In genomic region chr15:27492021-27492621, GRCh38 we compare ENCODE assay signal across 17 cellular contexts.
DNase-seq lines count a peak whose midpoint lies in the region; ATAC-seq and TF ChIP-seq lines count a peak whose summit lies in the region.
"Had no signal": no experiment of that assay in that cellular context is flagged by ENCODE, and none has a peak within 500 bp of the region (broad histone marks: within the 10 kb centered on the region; RNA-seq: fewer than 3 reads in every experiment).

No MANE protein-coding gene starts in this region.

- H3K4me3 ChIP-seq in right lobe of liver (no peak overlapping the region), psoas muscle (no peak overlapping the region)
- H3K4me3 ChIP-seq: cardiac muscle cell, suprapubic skin had no signal

- no peaks in the 10 kb centered on the region for H3K9me3 ChIP-seq in right lobe of liver
- H3K9me3 ChIP-seq in psoas muscle, result no peaks in the 10 kb centered on the region
- H3K9me3 ChIP-seq: suprapubic skin had no signal

- ATAC-seq in right lobe of liver (no peak), psoas muscle (no peak)
- ATAC-seq: activated CD8-positive, alpha-beta memory T cell treated with anti-CD3 and anti-CD28 coated beads, Interleukin-2, amount 10 ng/mL, durations not matched to agents 7 days and 5 days had no signal

- in situ Hi-C loops in G401 (cut with HindIII; ENCODE audit: low sequenced_read_pairs), result no loop called here

- no peaks in the 10 kb centered on the region for H3K4me1 Mint-ChIP-seq in activated CD4-positive, alpha-beta T cell treated with anti-CD3 and anti-CD28 coated beads, Interleukin-2, amount 10 ng/mL, durations not matched to agents 7 days and 5 days
- H3K4me1 Mint-ChIP-seq: activated CD8-positive, alpha-beta memory T cell treated with anti-CD3 and anti-CD28 coated beads, Interleukin-2, amount 10 ng/mL, durations not matched to agents 7 days and 5 days; activated naive CD4-positive, alpha-beta T cell treated with anti-CD3 and anti-CD28 coated beads, Interleukin-2, amount 10 ng/mL, durations not matched to agents 7 days and 5 days had no signal

- H3K36me3 ChIP-seq in right lobe of liver, result no peaks in the 10 kb centered on the region
- no peaks in the 10 kb centered on the region for H3K36me3 ChIP-seq in psoas muscle (ENCODE audit: insufficient read depth in 1 of 2, low read depth in 1 of 2)
- H3K36me3 ChIP-seq: cardiac muscle cell, suprapubic skin had no signal

- DNase-seq in G401 (ENCODE audit: low spot score) (peak; percentile 8), astrocyte of the hippocampus (ENCODE audit: low read depth, low spot score) (peak; percentile 96), inferior parietal cortex (ENCODE audit: extremely low spot score) (peak; percentile 72), renal cortical epithelial cell (ENCODE audit: low read depth) (peak; percentile 22), CD1c-positive myeloid dendritic cell (ENCODE audit: extremely low spot score) (no peak), right lobe of liver (no peak), psoas muscle (no peak)
- no peak for DNase-seq in activated CD4-positive, alpha-beta T cell treated with anti-CD3 and anti-CD28 coated beads, Interleukin-2, amount 10 ng/mL, durations not matched to agents 7 days and 5 days
- DNase-seq: activated CD8-positive, alpha-beta memory T cell treated with anti-CD3 and anti-CD28 coated beads, Interleukin-2, amount 10 ng/mL, durations not matched to agents 7 days and 5 days; activated naive CD4-positive, alpha-beta T cell treated with anti-CD3 and anti-CD28 coated beads, Interleukin-2, amount 10 ng/mL, durations not matched to agents 7 days and 5 days; EL; NCI-H187 treated with DMSO at 0.1 percent for 48 hours; nephron progenitor cell; stimulated activated CD4-positive, alpha-beta T cell treated with anti-CD3 and anti-CD28 coated beads, Interleukin-12 subunit alpha, Interleukin-12 subunit beta, amount 100 ng/mL, for 4 hours; SW 1271 had no signal

- TF ChIP-seq CTCF in right lobe of liver (IDR thresholded peaks at IDR 0.05) (no peak), psoas muscle (IDR thresholded peaks at IDR 0.05) (no peak)

- WGBS in right lobe of liver (ENCODE audit: insufficient coverage, low coverage, low lambda C conversion rate, missing lambda C conversion rate), result 46% methylated on average over 3 of the region's 3 CpGs
- 13 to 32% (median 19%) methylated on average over 3 of the region's 3 CpGs for WGBS in psoas muscle, 3 donors

- H3K4me3 Mint-ChIP-seq in activated CD4-positive, alpha-beta T cell treated with anti-CD3 and anti-CD28 coated beads, Interleukin-2, amount 10 ng/mL, durations not matched to agents 7 days and 5 days, result no peak overlapping the region
- H3K4me3 Mint-ChIP-seq: activated CD8-positive, alpha-beta memory T cell treated with anti-CD3 and anti-CD28 coated beads, Interleukin-2, amount 10 ng/mL, durations not matched to agents 7 days and 5 days; activated naive CD4-positive, alpha-beta T cell treated with anti-CD3 and anti-CD28 coated beads, Interleukin-2, amount 10 ng/mL, durations not matched to agents 7 days and 5 days; nephron progenitor cell had no signal

- H3K27me3 ChIP-seq in right lobe of liver (no peaks in the 10 kb centered on the region), psoas muscle (ENCODE audit: insufficient read depth in 3 of 3, low read length in 2 of 3) (no peaks in the 10 kb centered on the region)
- H3K27me3 ChIP-seq: cardiac muscle cell, suprapubic skin had no signal

- no peak overlapping the region for H3K27ac Mint-ChIP-seq in activated CD4-positive, alpha-beta T cell treated with anti-CD3 and anti-CD28 coated beads, Interleukin-2, amount 10 ng/mL, durations not matched to agents 7 days and 5 days
- H3K27ac Mint-ChIP-seq: activated CD8-positive, alpha-beta memory T cell treated with anti-CD3 and anti-CD28 coated beads, Interleukin-2, amount 10 ng/mL, durations not matched to agents 7 days and 5 days; activated naive CD4-positive, alpha-beta T cell treated with anti-CD3 and anti-CD28 coated beads, Interleukin-2, amount 10 ng/mL, durations not matched to agents 7 days and 5 days; nephron progenitor cell had no signal

- intact Hi-C loops in right lobe of liver (cut with DNase I) (no loop called here), psoas muscle (cut with DNase I) (no loop called here)

- CTCF ChIA-PET in activated CD4-positive, alpha-beta T cell treated with anti-CD3 and anti-CD28 coated beads, Interleukin-2, amount 10 ng/mL, durations not matched to agents 7 days and 5 days (lab: Charles Lee), result no interaction called here

- H3K36me3 Mint-ChIP-seq in activated CD4-positive, alpha-beta T cell treated with anti-CD3 and anti-CD28 coated beads, Interleukin-2, amount 10 ng/mL, durations not matched to agents 7 days and 5 days (ENCODE audit: low read depth), result no peaks in the 10 kb centered on the region
- H3K36me3 Mint-ChIP-seq: activated CD8-positive, alpha-beta memory T cell treated with anti-CD3 and anti-CD28 coated beads, Interleukin-2, amount 10 ng/mL, durations not matched to agents 7 days and 5 days; activated naive CD4-positive, alpha-beta T cell treated with anti-CD3 and anti-CD28 coated beads, Interleukin-2, amount 10 ng/mL, durations not matched to agents 7 days and 5 days had no signal

- TF ChIP-seq POLR2A in right lobe of liver (IDR thresholded peaks at IDR 0.05), result no peak

- no peaks in the 10 kb centered on the region for H3K27me3 Mint-ChIP-seq in activated CD4-positive, alpha-beta T cell treated with anti-CD3 and anti-CD28 coated beads, Interleukin-2, amount 10 ng/mL, durations not matched to agents 7 days and 5 days
- H3K27me3 Mint-ChIP-seq: activated CD8-positive, alpha-beta memory T cell treated with anti-CD3 and anti-CD28 coated beads, Interleukin-2, amount 10 ng/mL, durations not matched to agents 7 days and 5 days; activated naive CD4-positive, alpha-beta T cell treated with anti-CD3 and anti-CD28 coated beads, Interleukin-2, amount 10 ng/mL, durations not matched to agents 7 days and 5 days had no signal

- H3K4me1 ChIP-seq in right lobe of liver (no peaks in the 10 kb centered on the region), psoas muscle (no peaks in the 10 kb centered on the region)

- H3K9me3 Mint-ChIP-seq in activated CD4-positive, alpha-beta T cell treated with anti-CD3 and anti-CD28 coated beads, Interleukin-2, amount 10 ng/mL, durations not matched to agents 7 days and 5 days, result peaks cover 10% of the 10 kb centered on the region
- H3K9me3 Mint-ChIP-seq: nephron progenitor cell had no signal

- POLR2A ChIA-PET in activated CD4-positive, alpha-beta T cell treated with anti-CD3 and anti-CD28 coated beads, Interleukin-2, amount 10 ng/mL, durations not matched to agents 7 days and 5 days (lab: Charles Lee), result no interaction called here

- H3K27ac ChIP-seq in right lobe of liver (no peak overlapping the region), psoas muscle (no peak overlapping the region)
- H3K27ac ChIP-seq: cardiac muscle cell, suprapubic skin had no signal

Comparison
In these comparisons a context has a peak if more than half of its experiments do, and no peak if none do; other contexts are left out.
1. DNase-seq: peak in G401 (single experiment), astrocyte of the hippocampus (single experiment), inferior parietal cortex (single experiment) and renal cortical epithelial cell (single experiment); none in activated CD4-positive, alpha-beta T cell treated with anti-CD3 and anti-CD28 coated beads, Interleukin-2, amount 10 ng/mL, durations not matched to agents 7 days and 5 days (single experiment), CD1c-positive myeloid dendritic cell (single experiment), right lobe of liver (0 of 3) and psoas muscle (0 of 2).